ENCODE assay signal across 33 cellular contexts in the genomic region with DNA sequence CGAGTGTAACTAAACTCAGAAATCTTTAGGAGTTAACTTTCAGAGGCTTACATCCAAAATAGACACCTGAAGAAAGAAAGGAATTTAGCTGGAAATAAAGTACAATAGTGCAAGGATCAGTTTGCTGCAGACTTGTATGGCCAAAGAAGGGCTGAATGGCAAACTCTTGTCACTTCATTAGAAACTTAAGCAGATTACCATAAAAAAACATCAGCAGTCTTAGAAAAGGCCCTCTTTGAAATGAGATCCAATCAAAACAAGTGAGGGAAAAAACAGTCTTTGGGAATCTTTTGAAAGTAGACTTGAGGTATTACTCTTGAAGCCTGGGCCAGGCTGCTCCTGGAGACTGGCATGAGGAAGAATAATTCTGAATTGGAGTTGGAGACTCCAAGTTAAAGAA.
"Had no signal": no experiment of that assay in that cellular context is flagged by ENCODE, and none has a peak within 500 bp of the region (broad histone marks: within the 10 kb centered on the region; RNA-seq: fewer than 3 reads in every experiment).

No MANE protein-coding gene starts in this region.

- H3K27ac ChIP-seq: KMS-11 had no signal

- H3K4me3 ChIP-seq: MG63 had no signal

- H3K27me3 ChIP-seq: MG63 had no signal

- H3K4me2 ChIP-seq: KMS-11 had no signal

- H3K36me3 ChIP-seq: MG63 had no signal

- H3K9ac ChIP-seq: KMS-11 had no signal

- DNase-seq: MG63, MM.1S, MV-4-11, NCI-H1048, NCI-H1092, NCI-H1092 treated with DMSO at 0.1 percent for 48 hours, NCI-H1105, NCI-H1105 treated with DMSO at 0.1 percent for 48 hours, NCI-H1417, NCI-H1417 treated with DMSO at 0.1 percent for 48 hours, NCI-H1436, NCI-H1436 treated with DMSO at 0.1 percent for 48 hours, NCI-H146, NCI-H1694, NCI-H1694 treated with DMSO at 0.1 percent for 48 hours, NCI-H187, NCI-H187 treated with DMSO at 0.1 percent for 48 hours, NCI-H1930, NCI-H2029, NCI-H2029 treated with DMSO at 0.1 percent for 48 hours, NCI-H2081, NCI-H2081 treated with DMSO at 0.1 percent for 48 hours, NCI-H2107, NCI-H2171, NCI-H2171 treated with DMSO at 0.1 percent for 48 hours, NCI-H2227 treated with DMSO at 0.1 percent for 48 hours, NCI-H226, NCI-H345, NCI-H446, NCI-H446 treated with DMSO at 0.1 percent for 48 hours, NCI-H510A, NCI-H510A treated with DMSO at 0.1 percent for 48 hours had no signal

- H3K9me3 ChIP-seq: MG63 had no signal
